Comparison of ENCODE assay signal across 17 cellular contexts in genomic region chr20:63833776-63834544, GRCh38. TPM values are rescaled to one million over a fixed set of nuclear protein-coding genes. Genes with fewer than 3 reads are reported as not detected.
DNase-seq lines count a peak whose midpoint lies in the region; ATAC-seq and TF ChIP-seq lines count a peak whose summit lies in the region.
"Had no signal": no experiment of that assay in that cellular context is flagged by ENCODE, and none has a peak within 500 bp of the region (broad histone marks: within the 10 kb centered on the region; RNA-seq: fewer than 3 reads in every experiment).

No MANE protein-coding gene starts in this region.

- H3K4me2 ChIP-seq in mesenchymal stem cell (ENCODE audit: low read length, poor library complexity, severe bottlenecking) = no peak overlapping the region

- peak overlapping the region; percentile 75 for H2BK120ac ChIP-seq in mesenchymal stem cell (ENCODE audit: low read depth, low read length)

- H3K36me3 ChIP-seq in cardiac muscle cell (no peaks in the 10 kb centered on the region), right atrium auricular region (no peaks in the 10 kb centered on the region), mesenchymal stem cell (ENCODE audit: control insufficient read depth in 1 of 2, insufficient read depth in 2 of 2, low read depth in 1 of 2, low read length in 2 of 2) (no peaks in the 10 kb centered on the region), upper lobe of right lung (no peaks in the 10 kb centered on the region)
- H3K36me3 ChIP-seq: gastrocnemius medialis had no signal

- peak overlapping the region; percentile 90 to 99 for H3K4ac ChIP-seq in mesenchymal stem cell (ENCODE audit: low read depth in 1 of 2, low read length in 2 of 2)

- H3K14ac ChIP-seq in mesenchymal stem cell (ENCODE audit: low read length in 2 of 2) = peak overlapping the region in 1 of 2 experiments; percentile 98

- peak overlapping the region; percentile 85 to 100 for H2BK12ac ChIP-seq in mesenchymal stem cell (ENCODE audit: low read length in 2 of 2)

- no peak overlapping the region for H2AFZ ChIP-seq in mesenchymal stem cell (ENCODE audit: low read depth, low read length)

- H3K18ac ChIP-seq in mesenchymal stem cell (ENCODE audit: low read depth in 1 of 2, low read length in 2 of 2) = peak overlapping the region; percentile 67 to 99

- intact Hi-C loops in upper lobe of right lung (cut with DNase I) (no loop called here), dorsolateral prefrontal cortex (cut with DNase I) (no loop called here)

- H3K79me1 ChIP-seq in mesenchymal stem cell (replicated peaks; ENCODE audit: low read length, poor library complexity, severe bottlenecking) = peaks cover 1% of the 10 kb centered on the region

- H4K91ac ChIP-seq in mesenchymal stem cell (ENCODE audit: low read length) = peak overlapping the region; percentile 97

- ATAC-seq in upper lobe of right lung (no peak), HG03571 (IDR thresholded peaks at IDR 0.05; ENCODE audit: unreplicated experiment) (no peak)

- in situ Hi-C loops in astrocyte of the spinal cord (cut with HindIII; ENCODE audit: low sequenced_read_pairs) = no loop called here

- H3K4me3 ChIP-seq in cardiac muscle cell (no peak overlapping the region), right atrium auricular region (no peak overlapping the region), astrocyte of the spinal cord (ENCODE audit: low read depth, low read length) (no peak overlapping the region), mesenchymal stem cell (ENCODE audit: insufficient read depth in 1 of 2, low read depth in 1 of 2, low read length in 2 of 2) (no peak overlapping the region), upper lobe of right lung (no peak overlapping the region), dorsolateral prefrontal cortex (no peak overlapping the region)
- H3K4me3 ChIP-seq: gastrocnemius medialis had no signal

- peak overlapping the region; percentile 92 for H4K8ac ChIP-seq in mesenchymal stem cell (ENCODE audit: low read length)

- peak overlapping the region; percentile 75 for H2BK15ac ChIP-seq in mesenchymal stem cell (ENCODE audit: low read depth, poor library complexity, severe bottlenecking)

- H2AK5ac ChIP-seq in mesenchymal stem cell (ENCODE audit: low read length, severe bottlenecking) = peak overlapping the region; percentile 91

- H3K27me3 ChIP-seq in cardiac muscle cell (no peaks in the 10 kb centered on the region), right atrium auricular region (no peaks in the 10 kb centered on the region), mesenchymal stem cell (ENCODE audit: control insufficient read depth in 1 of 2, insufficient read depth in 1 of 2, low read length in 2 of 2) (peaks cover 0 to 52% of the 10 kb centered on the region in 2 experiments), upper lobe of right lung (no peaks in the 10 kb centered on the region), dorsolateral prefrontal cortex (peaks cover 0 to 12% (median 0%) of the 10 kb centered on the region in 45 donors)

- no peak overlapping the region for H3K23ac ChIP-seq in mesenchymal stem cell (ENCODE audit: low read length in 2 of 2)

- H3K9me3 ChIP-seq in cardiac muscle cell (ENCODE audit: low read depth) = no peaks in the 10 kb centered on the region
- no peaks in the 10 kb centered on the region for H3K9me3 ChIP-seq in right atrium auricular region
- no peaks in the 10 kb centered on the region for H3K9me3 ChIP-seq in mesenchymal stem cell (ENCODE audit: control insufficient read depth, low read length)
- no peaks in the 10 kb centered on the region for H3K9me3 ChIP-seq in upper lobe of right lung
- H3K9me3 ChIP-seq: gastrocnemius medialis had no signal

- WGBS in mesenchymal stem cell = 59% methylated on average over 21 of the region's 21 CpGs

- peaks cover 41% of the 10 kb centered on the region for H3K4me1 ChIP-seq in cardiac muscle cell (ENCODE audit: low read depth)
- peaks cover 0 to 48% of the 10 kb centered on the region in 2 donors for H3K4me1 ChIP-seq in right atrium auricular region
- H3K4me1 ChIP-seq in mesenchymal stem cell (ENCODE audit: control insufficient read depth, insufficient read depth, low read depth, low read length) = peaks cover 42% of the 10 kb centered on the region
- peaks cover 23% of the 10 kb centered on the region for H3K4me1 ChIP-seq in upper lobe of right lung

- TF ChIP-seq CTCF in cardiac muscle cell (IDR thresholded peaks at IDR 0.05; ENCODE audit: low read depth, low read length) (no peak), right atrium auricular region (IDR thresholded peaks at IDR 0.05) (no peak), astrocyte of the spinal cord (IDR thresholded peaks at IDR 0.05; ENCODE audit: low read depth, low read length) (no peak), upper lobe of right lung (IDR thresholded peaks at IDR 0.05) (no peak), dorsolateral prefrontal cortex (IDR thresholded peaks at IDR 0.05 in 54 of 56, conservative IDR thresholded peaks at IDR 0.05 in 2 of 56; ENCODE audit: low read depth in 1 of 56, partially characterized antibody in 56 of 56) (no peak)

- H2BK5ac ChIP-seq in mesenchymal stem cell (ENCODE audit: low read depth, low read length, poor library complexity, severe bottlenecking) = peak overlapping the region; percentile 58

- peak overlapping the region; percentile 63 for H3K27ac ChIP-seq in cardiac muscle cell
- peak overlapping the region in 1 of 2 donors; percentile 73 for H3K27ac ChIP-seq in right atrium auricular region
- no peak overlapping the region for H3K27ac ChIP-seq in mesenchymal stem cell (ENCODE audit: low read length, poor library complexity, severe bottlenecking)
- peak overlapping the region; percentile 24 for H3K27ac ChIP-seq in upper lobe of right lung
- H3K27ac ChIP-seq in dorsolateral prefrontal cortex = peak overlapping the region in 10 of 59 donors; percentile 1 to 87 (median 48)

- no peak for DNase-seq in cardiac muscle cell (ENCODE audit: low read depth in 1 of 2, low spot score in 1 of 2)
- DNase-seq in right atrium auricular region (ENCODE audit: low spot score) = no peak
- peak; percentile 72 for DNase-seq in astrocyte of the spinal cord (ENCODE audit: low read depth, low spot score)
- peak; percentile 83 for DNase-seq in mesenchymal stem cell
- DNase-seq in upper lobe of right lung = no peak
- no peak for DNase-seq in activated gamma-delta T cell treated with Interleukin-2 at 50 U/mL for 16 hours
- DNase-seq in dorsolateral prefrontal cortex = no peak
- DNase-seq: activated CD4-positive, alpha-beta T cell treated with anti-CD3 and anti-CD28 coated beads, Interleukin-2, amount 50 U/mL, for 48 hours; activated naive CD4-positive, alpha-beta T cell treated with anti-CD3 and anti-CD28 coated beads, Interleukin-2, amount 50 U/mL, for 16 hours; cortex of kidney; left cardiac atrium; NK-92 treated with Interleukin-12 subunit alpha and Interleukin-12 subunit beta, amount 100 ng/mL, for 24 hours; T-helper 1 cell had no signal

- H3K9ac ChIP-seq in mesenchymal stem cell (ENCODE audit: low read length) = no peak overlapping the region

RNA-seq across cellular contexts. Expression of gene ZBTB46, which starts 2.9 kb away (rescaled TPM):
- total RNA-seq in cardiac muscle cell (43.1 and 53.4 TPM in 2 replicates), right atrium auricular region (10 to 100 TPM; 12.2 to 17.8 TPM), upper lobe of right lung (19.7 TPM), dorsolateral prefrontal cortex (10 to 100 TPM in 114 of 120 experiments, 1 to 10 TPM in 6; 7.8 to 28.3 (median 16.0) TPM)
- polyA plus RNA-seq in cardiac muscle cell = 24.1 and 24.5 TPM in 2 replicates
- 3.8 TPM for polyA plus RNA-seq in mesenchymal stem cell (2013, experiment 1 of 2)
- polyA plus RNA-seq in mesenchymal stem cell (2013, experiment 2 of 2) = 3.9 TPM

RNA-seq across cellular contexts. Expression of gene ABHD16B, which starts 27.3 kb away (rescaled TPM):
- total RNA-seq in cardiac muscle cell (not detected in 2 replicates), right atrium auricular region (not detected), upper lobe of right lung (not detected), dorsolateral prefrontal cortex (under 1 TPM in 1 of 120 experiments, not detected in 119; 0.35 TPM)
- polyA plus RNA-seq in cardiac muscle cell = 3.4 and 4.6 TPM in 2 replicates
- polyA plus RNA-seq in mesenchymal stem cell (2013, experiment 1 of 2) = not detected
- not detected for polyA plus RNA-seq in mesenchymal stem cell (2013, experiment 2 of 2)
- total RNA-seq: gastrocnemius medialis, left cardiac atrium, pulmonary artery endothelial cell, subcutaneous adipose tissue had no signal

RNA-seq across cellular contexts. Expression of gene TPD52L2, which starts 31.1 kb away (rescaled TPM):
- total RNA-seq in cardiac muscle cell (103 and 105 TPM in 2 replicates), right atrium auricular region (10 to 100 TPM; 80.6 to 84.0 TPM), upper lobe of right lung (81.5 TPM), dorsolateral prefrontal cortex (100 to 1,000 TPM in 4 of 120 experiments, 10 to 100 TPM in 116; 61.5 to 125 (median 76.3) TPM)
- 114 and 121 TPM in 2 replicates for polyA plus RNA-seq in cardiac muscle cell
- 124 TPM for polyA plus RNA-seq in mesenchymal stem cell (2013, experiment 1 of 2)
- polyA plus RNA-seq in mesenchymal stem cell (2013, experiment 2 of 2) = 125 TPM

Comparison
In these comparisons a context has a peak if more than half of its experiments do, and no peak if none do; other contexts are left out.
1. DNase-seq: peak in astrocyte of the spinal cord (single experiment) and mesenchymal stem cell (single experiment); none in cardiac muscle cell (0 of 2), right atrium auricular region (single experiment), upper lobe of right lung (single experiment), activated gamma-delta T cell treated with Interleukin-2 at 50 U/mL for 16 hours (single experiment) and dorsolateral prefrontal cortex (0 of 10).